Comparison of ENCODE assay signal across 10 cellular contexts in the genomic region with DNA sequence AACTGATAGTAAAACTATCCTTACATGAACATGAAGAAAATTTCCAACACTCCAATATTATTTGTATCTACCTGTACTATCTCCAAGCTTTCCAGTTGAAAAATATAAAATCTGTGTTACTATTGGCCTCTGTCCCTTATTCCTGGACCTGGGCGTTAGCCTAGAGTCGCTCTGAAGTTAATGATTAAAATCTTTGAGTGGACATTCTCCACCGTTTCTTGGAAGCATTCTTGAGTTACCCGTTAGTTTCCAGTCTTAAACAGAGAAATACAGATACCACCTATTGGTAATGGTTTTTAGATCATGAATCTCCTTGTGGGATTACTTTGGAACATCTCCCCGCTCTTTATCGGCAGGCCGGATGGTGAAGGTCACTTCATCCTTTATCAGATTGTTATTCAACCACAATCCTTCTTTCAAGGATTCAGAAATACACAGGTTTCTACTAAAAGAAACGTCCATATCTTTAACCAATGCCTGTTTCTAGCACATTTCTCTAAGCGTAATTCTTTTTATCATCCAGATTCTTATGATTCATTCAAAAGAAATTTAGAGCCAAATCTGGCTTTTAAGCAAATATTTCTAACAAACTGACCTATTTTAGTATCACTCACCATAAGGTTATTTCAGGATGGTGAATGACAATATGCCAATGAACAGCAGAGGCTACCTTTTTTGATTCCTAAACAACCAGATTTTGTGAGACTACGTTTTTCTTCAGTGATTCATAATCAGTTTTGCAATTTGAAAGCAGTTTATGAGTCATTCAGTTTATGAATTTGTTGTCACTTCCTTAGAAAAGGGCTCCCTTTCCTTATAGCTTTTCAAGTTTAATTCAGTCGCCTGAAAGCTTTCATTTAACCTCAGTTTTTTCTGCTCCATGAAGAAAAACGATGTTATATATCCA.
DNase-seq lines count a peak whose midpoint lies in the region; ATAC-seq and TF ChIP-seq lines count a peak whose summit lies in the region.
"Had no signal": no experiment of that assay in that cellular context is flagged by ENCODE, and none has a peak within 500 bp of the region (broad histone marks: within the 10 kb centered on the region; RNA-seq: fewer than 3 reads in every experiment).

No MANE protein-coding gene starts in this region.

- H3K9me3 ChIP-seq in heart right ventricle: peaks cover 0 to 5% (median 0%) of the 10 kb centered on the region in 11 donors

- H3K4me3 Mint-ChIP-seq in stimulated activated naive CD8-positive, alpha-beta T cell treated with anti-CD3 and anti-CD28 coated beads, Interleukin-15, amount 100 ng/mL, for 72 hours: peak overlapping the region in 1 of 2 donors; percentile 14
- H3K4me3 Mint-ChIP-seq: B cell had no signal

- no peak for TF ChIP-seq POLR2A in erythroblast (IDR thresholded peaks at IDR 0.05; ENCODE audit: low read length)

- peak overlapping the region in 8 of 10 donors; percentile 6 to 85 (median 61) for H3K27ac ChIP-seq in heart right ventricle
- H3K27ac ChIP-seq: VCaP had no signal

- DNase-seq in NCI-H510A treated with DMSO at 0.1 percent for 48 hours (lab: John Stamatoyannopoulos, UW): peak; percentile 89
- no peak for DNase-seq in NCI-H510A (lab: John Stamatoyannopoulos, UW)
- peak; percentile 73 for DNase-seq in SW480 (ENCODE audit: low spot score)
- no peak for DNase-seq in heart right ventricle
- DNase-seq in stimulated activated naive CD8-positive, alpha-beta T cell treated with anti-CD3 and anti-CD28 coated beads, Interleukin-15, amount 100 ng/mL, for 72 hours: no peak
- no peak for DNase-seq in erythroblast (lab: John Stamatoyannopoulos, UW)
- DNase-seq in cerebellar nuclear complex (lab: John Stamatoyannopoulos, UW): no peak
- no peak for DNase-seq in ecto neural progenitor cell (ENCODE audit: low spot score)

- no peak overlapping the region for H3K4me3 ChIP-seq in heart right ventricle

- ATAC-seq in heart right ventricle: peak in 3 of 8 donors; percentile 23 to 46 (median 35)
- peak; percentile 52 for ATAC-seq in stimulated activated naive CD8-positive, alpha-beta T cell treated with anti-CD3 and anti-CD28 coated beads, Interleukin-15, amount 100 ng/mL, for 72 hours

- 56 to 66% methylated on average over 12 of the region's 12 CpGs for WGBS in heart right ventricle, 2 donors

- H3K27me3 ChIP-seq in heart right ventricle: no peaks in the 10 kb centered on the region

- no peaks in the 10 kb centered on the region for H3K36me3 ChIP-seq in heart right ventricle

- H3K27me3 Mint-ChIP-seq in stimulated activated naive CD8-positive, alpha-beta T cell treated with anti-CD3 and anti-CD28 coated beads, Interleukin-15, amount 100 ng/mL, for 72 hours: peaks cover 28% of the 10 kb centered on the region

- intact Hi-C loops in heart right ventricle (cut with DNase I): no loop called here

- TF ChIP-seq CTCF in heart right ventricle (IDR thresholded peaks at IDR 0.05): no peak

- peaks cover 0 to 54% (median 19%) of the 10 kb centered on the region in 9 donors for H3K4me1 ChIP-seq in heart right ventricle

- peaks cover 35% of the 10 kb centered on the region for H3K4me1 Mint-ChIP-seq in stimulated activated naive CD8-positive, alpha-beta T cell treated with anti-CD3 and anti-CD28 coated beads, Interleukin-15, amount 100 ng/mL, for 72 hours

- no peaks in the 10 kb centered on the region for H3K9me3 Mint-ChIP-seq in stimulated activated naive CD8-positive, alpha-beta T cell treated with anti-CD3 and anti-CD28 coated beads, Interleukin-15, amount 100 ng/mL, for 72 hours

- H3K27ac Mint-ChIP-seq in stimulated activated naive CD8-positive, alpha-beta T cell treated with anti-CD3 and anti-CD28 coated beads, Interleukin-15, amount 100 ng/mL, for 72 hours: no peak overlapping the region
- H3K27ac Mint-ChIP-seq: B cell had no signal

Comparison
In these comparisons a context has a peak if more than half of its experiments do, and no peak if none do; other contexts are left out.
1. DNase-seq: peak in NCI-H510A treated with DMSO at 0.1 percent for 48 hours (single experiment) and SW480 (single experiment); none in NCI-H510A (single experiment), heart right ventricle (0 of 2), stimulated activated naive CD8-positive, alpha-beta T cell treated with anti-CD3 and anti-CD28 coated beads, Interleukin-15, amount 100 ng/mL, for 72 hours (0 of 2), erythroblast (0 of 2), cerebellar nuclear complex (0 of 2) and ecto neural progenitor cell (single experiment).